In the genomic region with DNA sequence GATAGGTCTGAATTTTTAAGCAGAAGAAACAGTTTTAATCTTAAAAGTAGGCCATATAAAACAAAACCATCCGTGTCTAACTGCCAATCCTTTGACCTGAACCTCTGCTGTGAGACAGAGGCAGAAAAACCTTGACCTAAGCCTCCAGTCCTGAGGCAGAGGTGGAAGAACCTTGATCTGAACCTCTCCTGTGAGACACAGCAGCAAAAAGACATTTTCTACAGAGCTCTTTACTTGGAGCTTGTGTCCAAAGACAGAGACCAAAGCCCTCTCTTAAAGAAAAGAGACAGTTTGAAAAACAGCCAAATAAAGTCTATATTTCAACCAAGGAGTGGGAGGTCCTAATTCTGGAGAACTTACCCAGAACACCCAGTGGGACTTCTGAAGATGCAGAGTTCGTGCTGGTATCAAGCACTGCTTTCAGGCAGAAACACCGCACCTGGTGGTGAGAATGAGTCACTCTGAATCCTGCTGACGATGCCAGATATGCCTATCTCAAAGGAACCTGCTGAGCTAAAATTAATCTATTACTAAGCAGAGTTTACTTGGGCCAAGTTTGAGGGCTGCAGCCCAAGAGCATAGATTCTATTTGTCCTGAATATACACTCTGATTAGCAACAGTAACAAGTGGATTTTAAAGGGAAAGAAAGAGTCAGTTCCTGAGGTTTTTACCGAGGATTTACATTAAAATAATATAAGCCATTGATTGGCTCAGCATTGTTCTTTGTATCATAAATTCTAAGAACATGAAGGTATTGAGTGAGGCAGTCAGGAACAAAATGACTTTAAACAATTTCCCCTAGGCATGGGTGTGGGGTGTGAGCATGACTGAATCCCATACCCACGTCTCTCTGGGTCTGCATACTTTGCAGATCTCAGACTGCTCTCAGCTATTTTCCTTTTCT, we compare ENCODE assay signal across 8 cellular contexts.
A peak's percentile ranks its signal among the peaks of the same experiment; 100 is the strongest.
DNase-seq lines count a peak whose midpoint lies in the region; ATAC-seq and FAIRE-seq lines count a peak whose summit lies in the region.

No MANE protein-coding gene starts in this region.

- DNase-seq in HPDE6-E6E7 (ENCODE audit: extremely low spot score): peak; percentile 72
- DNase-seq in central memory CD4-positive, alpha-beta T cell: no peak
- DNase-seq in EL: no peak
- no peak for DNase-seq in NCI-H2029 treated with DMSO at 0.1 percent for 48 hours (lab: John Stamatoyannopoulos, UW)
- no peak for DNase-seq in CD1c-positive myeloid dendritic cell (ENCODE audit: extremely low spot score)

- peak; percentile 96 for ATAC-seq in GM18502 (IDR thresholded peaks at IDR 0.05; ENCODE audit: poor library complexity, unreplicated experiment)
- peak; percentile 97 for ATAC-seq in GM21717 (IDR thresholded peaks at IDR 0.05; ENCODE audit: unreplicated experiment)

- peak; percentile 91 for FAIRE-seq in islet of Langerhans (lab: Jason Lieb, UNC)
